7 cellular contexts compared by ENCODE assay signal in genomic region chr10:69327463-69328345, GRCh38. TPM values are rescaled to one million over a fixed set of nuclear protein-coding genes. Genes with fewer than 3 reads are reported as not detected.
DNase-seq lines count a peak whose midpoint lies in the region; ATAC-seq, FAIRE-seq and TF ChIP-seq lines count a peak whose summit lies in the region.

No MANE protein-coding gene starts in this region.

- BruUV-seq in OCI-LY7 (replicated peaks; lab: Mats Ljungman, UMichigan), result no TSS peak

- peak; percentile 82 for ATAC-seq in GM18858 (IDR thresholded peaks at IDR 0.05; ENCODE audit: unreplicated experiment)
- ATAC-seq in HG02870 (IDR thresholded peaks at IDR 0.05; ENCODE audit: unreplicated experiment), result peak; percentile 79
- ATAC-seq in sciatic nerve, result peak; percentile 88

- H3K9me3 Mint-ChIP-seq in astrocyte (ENCODE audit: unreplicated experiment), result no peaks in the 10 kb centered on the region

- H3K27ac Mint-ChIP-seq in astrocyte (ENCODE audit: unreplicated experiment), result peak overlapping the region; percentile 2

- no peak overlapping the region for H3K27ac ChIP-seq in OCI-LY7 (ENCODE audit: low read depth, low read length, poor library complexity, severe bottlenecking)
- H3K27ac ChIP-seq in astrocyte (ENCODE audit: low read depth, low read length), result peak overlapping the region; percentile 57
- H3K27ac ChIP-seq in hepatocyte, result peak overlapping the region; percentile 71

- H3K4me1 ChIP-seq in OCI-LY7 (ENCODE audit: insufficient read depth, low read length, poor library complexity, severe bottlenecking) (peaks cover 9% of the 10 kb centered on the region), astrocyte (ENCODE audit: insufficient read depth, low read length) (peaks cover 30% of the 10 kb centered on the region), hepatocyte (ENCODE audit: insufficient read depth) (peaks cover 20% of the 10 kb centered on the region)

- H3K4me3 Mint-ChIP-seq in astrocyte (ENCODE audit: unreplicated experiment), result no peak overlapping the region

- peak overlapping the region; percentile 34; the same call in 1 of the 2 replicates for H3K4me2 ChIP-seq in OCI-LY7 (ENCODE audit: low read length)
- H3K4me2 ChIP-seq in astrocyte (ENCODE audit: low read length), result peak overlapping the region; percentile 76
- peak overlapping the region; percentile 72 for H3K4me2 ChIP-seq in hepatocyte

- no peak overlapping the region for H2AFZ ChIP-seq in OCI-LY7 (ENCODE audit: low read length)
- peak overlapping the region; percentile 59 for H2AFZ ChIP-seq in astrocyte (ENCODE audit: low read depth, low read length)
- no peak overlapping the region for H2AFZ ChIP-seq in hepatocyte

- POLR2A ChIA-PET in OCI-LY7 (lab: Charles Lee), result interaction anchor here (0.5 to 0.7 kb wide), 2 partner anchors 12 to 73 kb away, joined by 3 to 4 read pairs; no protein-coding TSS in a partner anchor

- H3K9me2 ChIP-seq in OCI-LY7 (ENCODE audit: insufficient read depth, low read length), result no peaks in the 10 kb centered on the region
- no peaks in the 10 kb centered on the region for H3K9me2 ChIP-seq in hepatocyte (replicated peaks; ENCODE audit: insufficient read depth)

- TF ChIP-seq CTCF in OCI-LY7 (conservative IDR thresholded peaks at IDR 0.05; ENCODE audit: low read length), result no peak
- no peak for TF ChIP-seq CTCF in astrocyte (IDR thresholded peaks at IDR 0.05; ENCODE audit: insufficient read depth, low read depth, low read length)
- TF ChIP-seq CTCF in hepatocyte (IDR thresholded peaks at IDR 0.05; ENCODE audit: poor library complexity), result no peak

- H3K36me3 ChIP-seq in OCI-LY7 (ENCODE audit: insufficient read depth, low read length) (no peaks in the 10 kb centered on the region), astrocyte (ENCODE audit: insufficient read depth, low read length) (no peaks in the 10 kb centered on the region), hepatocyte (replicated peaks; ENCODE audit: insufficient read depth, low read depth) (no peaks in the 10 kb centered on the region)

- no peaks in the 10 kb centered on the region for H3K27me3 Mint-ChIP-seq in astrocyte (ENCODE audit: low read depth, unreplicated experiment)

- H3K36me3 Mint-ChIP-seq in astrocyte (ENCODE audit: low read depth, unreplicated experiment), result peaks cover 4% of the 10 kb centered on the region

- no peaks in the 10 kb centered on the region for H3K27me3 ChIP-seq in astrocyte (ENCODE audit: insufficient read depth, low read length)
- no peaks in the 10 kb centered on the region for H3K27me3 ChIP-seq in hepatocyte

- FAIRE-seq in astrocyte (lab: Jason Lieb, UNC), result no peak

- H4K20me1 ChIP-seq in OCI-LY7 (ENCODE audit: insufficient read depth, low read length), result no peaks in the 10 kb centered on the region; the same call in 1 of the 2 replicates
- peaks cover 74% of the 10 kb centered on the region for H4K20me1 ChIP-seq in astrocyte (ENCODE audit: insufficient read depth, low read length)
- H4K20me1 ChIP-seq in hepatocyte (ENCODE audit: insufficient read depth, poor library complexity, severe bottlenecking), result peaks cover 7% of the 10 kb centered on the region

- H3K9me3 ChIP-seq in OCI-LY7 (ENCODE audit: low read length) (no peaks in the 10 kb centered on the region), astrocyte (ENCODE audit: insufficient read depth, low read depth, low read length) (no peaks in the 10 kb centered on the region), hepatocyte (ENCODE audit: low read depth) (no peaks in the 10 kb centered on the region)

- no peak for DNase-seq in OCI-LY7 (ENCODE audit: low spot score)
- DNase-seq in astrocyte (ENCODE audit: low read depth), result peak; percentile 61
- DNase-seq in hepatocyte (ENCODE audit: low spot score), result peak; percentile 55
- DNase-seq in sciatic nerve (ENCODE audit: low spot score), result peak; percentile 70
- no peak for DNase-seq in NCI-H1436 treated with DMSO at 0.1 percent for 48 hours (lab: John Stamatoyannopoulos, UW)

- intact Hi-C loops in OCI-LY7 (cut with micrococcal nuclease; ENCODE audit: unreplicated experiment) (no loop called here), sciatic nerve (cut with DNase I) (no loop called here)

- H3K4me1 Mint-ChIP-seq in astrocyte (ENCODE audit: low read depth, unreplicated experiment), result peaks cover 13% of the 10 kb centered on the region

- no peaks in the 10 kb centered on the region for H3K79me2 ChIP-seq in OCI-LY7 (ENCODE audit: insufficient read depth, low read depth, low read length)
- peaks cover 96% of the 10 kb centered on the region for H3K79me2 ChIP-seq in astrocyte (ENCODE audit: insufficient read depth, low read length)
- H3K79me2 ChIP-seq in hepatocyte, result peaks cover 90% of the 10 kb centered on the region

- H3K4me3 ChIP-seq in OCI-LY7 (ENCODE audit: low read depth, low read length, poor library complexity, severe bottlenecking) (no peak overlapping the region), astrocyte (ENCODE audit: insufficient read depth, low read depth, low read length) (peak overlapping the region; percentile 15), hepatocyte (no peak overlapping the region)

- H3K9ac ChIP-seq in astrocyte (ENCODE audit: low read length), result peak overlapping the region; percentile 40

- CTCF ChIA-PET in OCI-LY7 (lab: Charles Lee; ENCODE audit: unreplicated experiment), result interaction anchor here (0.5 kb wide), 1 partner anchor 62 kb away, joined by 11 read pairs; no protein-coding TSS in a partner anchor

- 57% methylated on average over 23 of the region's 23 CpGs for WGBS in hepatocyte (ENCODE audit: low lambda C conversion rate, missing lambda C conversion rate)

RNA-seq across cellular contexts. Expression of gene HK1, which starts 49.4 kb away (rescaled TPM):
- total RNA-seq in OCI-LY7 (2014; rRNA removed; shearing (Covaris generic)), result 9.7 and 13.1 TPM in 2 replicates
- total RNA-seq in OCI-LY7 (2022) (23.1 and 31.5 TPM in 2 replicates), astrocyte (94.5 and 95.0 TPM in 2 replicates), hepatocyte (24.3 and 31.1 TPM in 2 replicates), sciatic nerve (58.3 TPM)
- 42.5 and 55.4 TPM in 2 replicates for polyA plus RNA-seq in hepatocyte

Comparison
In these comparisons a context has a peak if more than half of its experiments do, and no peak if none do; other contexts are left out.
1. DNase-seq: peak in astrocyte (single experiment), hepatocyte (single experiment) and sciatic nerve (single experiment); none in OCI-LY7 (single experiment) and NCI-H1436 treated with DMSO at 0.1 percent for 48 hours (single experiment).
2. Peak in every context shown above with its lines, with median percentiles within 50 percentile points of each other: ATAC-seq and H3K4me2 ChIP-seq.